Comparison of ENCODE assay signal across 1 cellular context in genomic region chr2:232852081-232852480, GRCh38. TPM values are rescaled to one million over a fixed set of nuclear protein-coding genes. Genes with fewer than 3 reads are reported as not detected.
"Had no signal": no experiment of that assay in that cellular context is flagged by ENCODE, and none has a peak within 500 bp of the region (broad histone marks: within the 10 kb centered on the region; RNA-seq: fewer than 3 reads in every experiment).

No MANE protein-coding gene starts in this region.

RNA-seq across cellular contexts. Expression of gene SNORC, which starts 18.0 kb away (rescaled TPM):
- polyA plus RNA-seq: naive thymus-derived CD4-positive, alpha-beta T cell had no signal
